In the genomic region with DNA sequence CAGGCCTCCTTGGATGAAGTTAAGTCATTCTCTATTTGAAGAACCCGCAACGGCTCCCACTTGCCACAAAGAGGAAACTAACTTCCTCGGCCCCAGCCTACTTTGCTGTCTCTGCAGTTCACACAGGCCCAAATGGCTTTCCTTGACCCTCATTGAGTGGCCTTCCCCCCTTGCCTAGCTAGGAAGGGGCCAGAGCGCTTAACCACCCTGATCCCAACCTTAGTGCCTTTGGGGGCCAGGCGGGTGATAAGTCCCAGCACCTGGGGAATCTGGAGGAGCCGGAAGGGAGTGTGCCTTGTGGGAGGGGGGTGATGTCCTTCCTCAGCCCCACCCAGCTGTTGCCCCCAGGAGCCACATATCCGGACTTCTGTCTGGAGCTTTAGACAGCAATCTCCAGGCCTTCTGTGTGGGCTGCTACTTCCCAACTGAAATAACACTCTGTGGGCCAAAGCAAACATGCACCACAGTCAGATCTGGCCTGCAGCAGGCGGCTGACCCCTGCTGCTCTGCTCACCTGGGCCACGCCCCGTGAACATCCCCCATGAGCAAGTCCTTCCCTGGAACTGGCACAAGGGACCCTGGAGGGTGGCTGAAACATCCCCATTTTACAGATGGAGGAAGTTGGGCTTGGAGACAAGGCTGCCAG, we compare ENCODE assay signal across 10 cellular contexts. TPM values are rescaled to one million over a fixed set of nuclear protein-coding genes. Genes with fewer than 3 reads are reported as not detected.
DNase-seq lines count a peak whose midpoint lies in the region; ATAC-seq and TF ChIP-seq lines count a peak whose summit lies in the region.
"Had no signal": no experiment of that assay in that cellular context is flagged by ENCODE, and none has a peak within 500 bp of the region (broad histone marks: within the 10 kb centered on the region; RNA-seq: fewer than 3 reads in every experiment).

No MANE protein-coding gene starts in this region.

- H3K4me1 ChIP-seq in heart left ventricle: peaks cover 0 to 45% (median 27%) of the 10 kb centered on the region in 12 donors

- DNase-seq in H7 (peak; percentile 39), SHP77 (lab: John Stamatoyannopoulos, UW) (peak; percentile 48 to 56), heart left ventricle (peak in 1 of 5 donors; percentile 47), progenitor cell of endocrine pancreas (ENCODE audit: low spot score, unreplicated experiment) (no peak), NCI-H1436 (lab: John Stamatoyannopoulos, UW) (no peak), ureter (ENCODE audit: low spot score) (no peak), EL (no peak), NCI-H345 treated with DMSO at 0.1 percent for 48 hours (lab: John Stamatoyannopoulos, UW; ENCODE audit: unreplicated experiment) (no peak)
- DNase-seq: activated CD8-positive, alpha-beta memory T cell treated with anti-CD3 and anti-CD28 coated beads, Interleukin-2, amount 10 ng/mL, durations not matched to agents 7 days and 5 days; glutamatergic neuron had no signal

- H3K27ac ChIP-seq in heart left ventricle: peak overlapping the region; percentile 19 to 82 (median 55)

- H3K27me3 Mint-ChIP-seq in progenitor cell of endocrine pancreas: no peaks in the 10 kb centered on the region

- no peaks in the 10 kb centered on the region for H3K9me3 Mint-ChIP-seq in progenitor cell of endocrine pancreas (ENCODE audit: low read depth)

- H3K4me3 ChIP-seq in H7 (ENCODE audit: insufficient read depth, low read depth, low read length) (no peak overlapping the region), heart left ventricle (no peak overlapping the region)

- peaks cover 13% of the 10 kb centered on the region for H3K4me1 Mint-ChIP-seq in progenitor cell of endocrine pancreas (ENCODE audit: low read depth)

- H3K36me3 ChIP-seq in H7 (replicated peaks; ENCODE audit: control insufficient read depth, insufficient read depth, low read length) (peaks cover 1% of the 10 kb centered on the region; the same call in 1 of the 2 replicates), heart left ventricle (peaks cover 0 to 29% (median 17%) of the 10 kb centered on the region in 9 donors)

- TF ChIP-seq CTCF in heart left ventricle (IDR thresholded peaks at IDR 0.05): no peak
- no peak for TF ChIP-seq CTCF in progenitor cell of endocrine pancreas (IDR thresholded peaks at IDR 0.05; ENCODE audit: unreplicated experiment)

- H3K27me3 ChIP-seq in H7 (ENCODE audit: control insufficient read depth, insufficient read depth, low read length): no peaks in the 10 kb centered on the region
- H3K27me3 ChIP-seq in heart left ventricle: no peaks in the 10 kb centered on the region

- H3K4me3 Mint-ChIP-seq in progenitor cell of endocrine pancreas (ENCODE audit: low read depth): no peak overlapping the region
- H3K4me3 Mint-ChIP-seq: activated CD8-positive, alpha-beta memory T cell treated with anti-CD3 and anti-CD28 coated beads, Interleukin-2, amount 10 ng/mL, durations not matched to agents 7 days and 5 days had no signal

- H3K9me3 ChIP-seq in heart left ventricle: no peaks in the 10 kb centered on the region

- ATAC-seq in heart left ventricle: peak; percentile 32 to 82 (median 67)
- ATAC-seq: activated CD8-positive, alpha-beta memory T cell treated with anti-CD3 and anti-CD28 coated beads, Interleukin-2, amount 10 ng/mL, durations not matched to agents 7 days and 5 days had no signal

- TF ChIP-seq POLR2A in heart left ventricle (IDR thresholded peaks at IDR 0.05): no peak

- peaks cover 24% of the 10 kb centered on the region for H3K36me3 Mint-ChIP-seq in progenitor cell of endocrine pancreas (ENCODE audit: insufficient read depth)
- H3K36me3 Mint-ChIP-seq: activated CD8-positive, alpha-beta memory T cell treated with anti-CD3 and anti-CD28 coated beads, Interleukin-2, amount 10 ng/mL, durations not matched to agents 7 days and 5 days had no signal

- peak overlapping the region; percentile 50 for H3K27ac Mint-ChIP-seq in progenitor cell of endocrine pancreas
- H3K27ac Mint-ChIP-seq: activated CD8-positive, alpha-beta memory T cell treated with anti-CD3 and anti-CD28 coated beads, Interleukin-2, amount 10 ng/mL, durations not matched to agents 7 days and 5 days had no signal

- 41 to 58% (median 47%) methylated on average over 6 to 10 of the region's 10 CpGs for WGBS in heart left ventricle, 4 donors

- intact Hi-C loops in heart left ventricle (cut with DNase I): no loop called here

RNA-seq across cellular contexts. Expression of gene NECTIN2, which starts 10.5 kb away (rescaled TPM):
- 152 and 207 TPM in 2 replicates for total RNA-seq in H7 (2014; rRNA removed; shearing (Covaris generic))
- 10 to 100 TPM; 37.0 to 99.6 (median 57.6) TPM for total RNA-seq in heart left ventricle
- polyA plus RNA-seq in heart left ventricle: 10 to 100 TPM; 40.9 to 96.5 TPM
- 201 and 203 TPM in 2 replicates for total RNA-seq in progenitor cell of endocrine pancreas
- total RNA-seq in ureter: 66.7 TPM

RNA-seq across cellular contexts. Expression of gene TOMM40, which starts 34.5 kb away (rescaled TPM):
- total RNA-seq in H7 (2014; rRNA removed; shearing (Covaris generic)): 160 and 204 TPM in 2 replicates
- 10 to 100 TPM; 32.2 to 58.8 (median 46.3) TPM for total RNA-seq in heart left ventricle
- 10 to 100 TPM; 41.3 to 79.9 TPM for polyA plus RNA-seq in heart left ventricle
- 63.0 and 67.1 TPM in 2 replicates for total RNA-seq in progenitor cell of endocrine pancreas
- total RNA-seq in ureter: 65.9 TPM

RNA-seq across cellular contexts. Expression of gene BCAM, which starts 47.7 kb away (rescaled TPM):
- total RNA-seq in H7 (2014; rRNA removed; shearing (Covaris generic)): 23.9 and 24.2 TPM in 2 replicates
- 100 to 1,000 TPM in 4 of 9 donors, 10 to 100 TPM in 5; 50.9 to 160 (median 94.3) TPM for total RNA-seq in heart left ventricle
- polyA plus RNA-seq in heart left ventricle: 100 to 1,000 TPM in 1 of 2 donors, 10 to 100 TPM in 1; 55.3 to 126 TPM
- 197 and 211 TPM in 2 replicates for total RNA-seq in progenitor cell of endocrine pancreas
- total RNA-seq in ureter: 136 TPM
- total RNA-seq: activated CD8-positive, alpha-beta memory T cell treated with anti-CD3 and anti-CD28 coated beads, Interleukin-2, amount 10 ng/mL, durations not matched to agents 7 days and 5 days had no signal

RNA-seq across cellular contexts. Expression of gene APOE, which starts 49.0 kb away (rescaled TPM):
- 826 and 994 TPM in 2 replicates for total RNA-seq in H7 (2014; rRNA removed; shearing (Covaris generic))
- total RNA-seq in heart left ventricle: 100 to 1,000 TPM in 2 of 9 donors, 10 to 100 TPM in 5, 1 to 10 TPM in 2; 4.1 to 149 (median 25.7) TPM
- 10 to 100 TPM; 33.2 to 35.7 TPM for polyA plus RNA-seq in heart left ventricle
- 198 and 233 TPM in 2 replicates for total RNA-seq in progenitor cell of endocrine pancreas
- 61.2 TPM for total RNA-seq in ureter

RNA-seq across cellular contexts. Expression of gene APOC1, which starts 57.8 kb away (rescaled TPM):
- total RNA-seq in H7 (2014; rRNA removed; shearing (Covaris generic)): 65.6 and 139 TPM in 2 replicates
- total RNA-seq in heart left ventricle (10 to 100 TPM in 2 of 9 donors, 1 to 10 TPM in 5, under 1 TPM in 1, not detected in 1; 0.83 to 84.7 (median 3.8) TPM), progenitor cell of endocrine pancreas (85.5 and 89.4 TPM in 2 replicates), ureter (32.5 TPM)
- polyA plus RNA-seq in heart left ventricle: 1 to 10 TPM; 1.1 to 2.1 TPM

Comparison
In these comparisons a context has a peak if more than half of its experiments do, and no peak if none do; other contexts are left out.
1. DNase-seq: peak in H7 (single experiment) and SHP77 (2 of 2); none in progenitor cell of endocrine pancreas (single experiment), NCI-H1436 (single experiment), ureter (single experiment), EL (single experiment) and NCI-H345 treated with DMSO at 0.1 percent for 48 hours (single experiment).